In the genomic region with DNA sequence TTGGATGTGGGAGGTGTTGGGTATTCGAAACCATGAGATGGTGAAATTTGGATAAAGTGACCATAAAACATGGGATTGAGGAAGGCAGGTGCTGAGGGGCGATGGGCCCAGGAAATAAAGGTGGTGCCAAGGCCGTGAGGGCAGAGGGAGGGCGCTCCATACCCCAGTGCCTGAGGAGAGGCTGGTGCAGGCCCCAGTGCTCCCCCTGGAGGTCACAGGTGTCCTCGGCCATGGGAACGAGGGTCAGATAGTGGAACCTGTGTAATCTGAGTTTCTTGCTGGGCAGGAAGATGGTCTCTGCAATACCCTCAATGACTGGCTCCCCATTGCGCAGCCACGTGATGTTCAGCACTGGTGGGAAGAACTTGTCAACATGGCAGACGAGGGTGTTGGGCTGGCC, we compare ENCODE assay signal across 8 cellular contexts. TPM values are rescaled to one million over a fixed set of nuclear protein-coding genes. Genes with fewer than 3 reads are reported as not detected.
DNase-seq lines count a peak whose midpoint lies in the region; ATAC-seq and TF ChIP-seq lines count a peak whose summit lies in the region.

No MANE protein-coding gene starts in this region.

- peaks cover 13% of the 10 kb centered on the region for H3K27me3 Mint-ChIP-seq in activated CD4-positive, alpha-beta memory T cell treated with anti-CD3 and anti-CD28 coated beads for 36 hours

- ATAC-seq in esophagus mucosa (peak; percentile 32), omental fat pad (ENCODE audit: low FRiP score) (no peak), HG02642 (IDR thresholded peaks at IDR 0.05; ENCODE audit: poor library complexity, unreplicated experiment) (no peak)

- H3K9me3 Mint-ChIP-seq in activated CD4-positive, alpha-beta memory T cell treated with anti-CD3 and anti-CD28 coated beads for 36 hours = no peaks in the 10 kb centered on the region

- H3K4me1 Mint-ChIP-seq in activated CD4-positive, alpha-beta memory T cell treated with anti-CD3 and anti-CD28 coated beads for 36 hours (ENCODE audit: low read depth) = no peaks in the 10 kb centered on the region

- no peak for TF ChIP-seq CTCF in omental fat pad (IDR thresholded peaks at IDR 0.05)

- H3K27ac Mint-ChIP-seq in activated CD4-positive, alpha-beta memory T cell treated with anti-CD3 and anti-CD28 coated beads for 36 hours = no peak overlapping the region

- DNase-seq in 8988T (peak; percentile 38), HT-29 (ENCODE audit: low spot score) (peak; percentile 31), omental fat pad (ENCODE audit: low spot score) (no peak), dedifferentiated amniotic fluid mesenchymal stem cell (ENCODE audit: extremely low spot score) (no peak)
- peak; percentile 71 for DNase-seq in activated CD4-positive, alpha-beta memory T cell treated with anti-CD3 and anti-CD28 coated beads for 36 hours
- DNase-seq in stimulated activated CD4-positive, alpha-beta T cell treated with anti-CD3 and anti-CD28 coated beads, Interleukin-15, amount 100 ng/mL, for 1 hour (ENCODE audit: low read depth in 1 of 2, low spot score in 1 of 2) = peak; percentile 31 to 37

- H3K4me3 Mint-ChIP-seq in activated CD4-positive, alpha-beta memory T cell treated with anti-CD3 and anti-CD28 coated beads for 36 hours = no peak overlapping the region

- CTCF ChIA-PET in activated CD4-positive, alpha-beta memory T cell treated with anti-CD3 and anti-CD28 coated beads for 36 hours (lab: Charles Lee) = interaction anchor here (1.0 to 1.2 kb wide), 3 partner anchors 75 to 79 kb away, joined by 4 to 5 read pairs (median 4); no protein-coding TSS in a partner anchor

- intact Hi-C loops in activated CD4-positive, alpha-beta memory T cell treated with anti-CD3 and anti-CD28 coated beads for 36 hours (cut with micrococcal nuclease) = loop anchor here (1.0 kb wide), 1 partner anchor 78 kb away; no protein-coding TSS in a partner anchor

- POLR2A ChIA-PET in activated CD4-positive, alpha-beta memory T cell treated with anti-CD3 and anti-CD28 coated beads for 36 hours (lab: Charles Lee) = no interaction called here

- H3K36me3 Mint-ChIP-seq in activated CD4-positive, alpha-beta memory T cell treated with anti-CD3 and anti-CD28 coated beads for 36 hours = no peaks in the 10 kb centered on the region

RNA-seq across cellular contexts. Expression of gene HLA-DPB1, which starts 16.2 kb away (rescaled TPM):
- not detected in 2 replicates for total RNA-seq in HT-29 (2014; rRNA removed; shearing (Covaris generic))
- total RNA-seq in activated CD4-positive, alpha-beta memory T cell treated with anti-CD3 and anti-CD28 coated beads for 36 hours = 1 to 10 TPM; 5.1 to 6.9 TPM
- total RNA-seq in esophagus mucosa = 10.5 TPM
- 100 to 1,000 TPM in 3 of 4 donors, 10 to 100 TPM in 1; 29.2 to 120 (median 101) TPM for total RNA-seq in omental fat pad

RNA-seq across cellular contexts. Expression of gene HLA-DPA1, which starts 18.5 kb away (rescaled TPM):
- total RNA-seq in HT-29 (2014; rRNA removed; shearing (Covaris generic)) = not detected in 2 replicates
- total RNA-seq in activated CD4-positive, alpha-beta memory T cell treated with anti-CD3 and anti-CD28 coated beads for 36 hours = 10 to 100 TPM; 19.3 to 20.9 TPM
- total RNA-seq in esophagus mucosa (12.7 TPM), omental fat pad (100 to 1,000 TPM in 3 of 4 donors, 10 to 100 TPM in 1; 20.4 to 211 (median 137) TPM)

Comparison
In these comparisons a context has a peak if more than half of its experiments do, and no peak if none do; other contexts are left out.
1. DNase-seq: peak in 8988T (single experiment), HT-29 (single experiment), activated CD4-positive, alpha-beta memory T cell treated with anti-CD3 and anti-CD28 coated beads for 36 hours (single experiment) and stimulated activated CD4-positive, alpha-beta T cell treated with anti-CD3 and anti-CD28 coated beads, Interleukin-15, amount 100 ng/mL, for 1 hour (2 of 2); none in omental fat pad (single experiment) and dedifferentiated amniotic fluid mesenchymal stem cell (single experiment).
2. RNA of gene HLA-DPA1, which starts 18.5 kb away (total RNA-seq): 20.4 to 211 TPM in omental fat pad, 19.3 to 20.9 TPM in activated CD4-positive, alpha-beta memory T cell treated with anti-CD3 and anti-CD28 coated beads for 36 hours and 12.7 TPM in esophagus mucosa (single experiment); not detected in HT-29; every median in the first group is over 10 times any median in the second.